ENCODE assay signal across 18 cellular contexts in the genomic region with DNA sequence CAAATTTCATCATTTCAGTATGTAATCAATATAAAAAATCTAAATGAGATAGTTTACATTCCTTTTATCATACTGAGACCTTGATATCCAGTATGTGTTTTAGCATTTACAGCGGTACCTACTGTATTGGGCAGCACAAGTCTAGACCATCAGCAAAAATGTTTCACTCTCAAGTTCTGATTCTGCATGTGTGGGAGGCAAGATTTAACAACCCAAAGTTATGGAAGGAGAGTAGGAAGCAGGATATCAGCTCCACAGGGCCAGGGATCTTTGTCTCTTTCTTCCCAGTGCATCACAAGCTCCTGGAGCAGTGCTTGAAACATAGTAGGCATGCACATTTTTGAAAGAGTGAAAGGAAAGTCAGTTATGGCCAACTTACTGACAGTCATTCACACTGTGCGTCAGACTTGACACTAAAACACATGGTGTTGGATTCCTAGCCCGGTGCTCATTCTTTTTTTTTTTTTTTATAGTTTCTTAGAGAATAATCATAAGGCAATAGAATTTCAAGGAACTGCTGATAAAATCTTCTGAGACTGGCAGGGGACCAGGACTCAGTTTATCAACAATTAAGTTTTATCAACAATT. TPM values are rescaled to one million over a fixed set of nuclear protein-coding genes. Genes with fewer than 3 reads are reported as not detected.
DNase-seq lines count a peak whose midpoint lies in the region; ATAC-seq, FAIRE-seq and TF ChIP-seq lines count a peak whose summit lies in the region.
"Had no signal": no experiment of that assay in that cellular context is flagged by ENCODE, and none has a peak within 500 bp of the region (broad histone marks: within the 10 kb centered on the region; RNA-seq: fewer than 3 reads in every experiment).

No MANE protein-coding gene starts in this region.

- no peak for FAIRE-seq in HTR-8/SVneo (lab: Jason Lieb, UNC)
- FAIRE-seq: endometrium had no signal

- peaks cover 3% of the 10 kb centered on the region; the same call in 1 of the 2 replicates for H4K20me1 ChIP-seq in OCI-LY3 (ENCODE audit: insufficient read depth, low read length)

- no peak for TF ChIP-seq POLR2A in prostate gland (IDR thresholded peaks at IDR 0.05)

- no peaks in the 10 kb centered on the region for H3K9me3 Mint-ChIP-seq in endodermal cell
- no peaks in the 10 kb centered on the region for H3K9me3 Mint-ChIP-seq in CD4-positive, alpha-beta T cell
- H3K9me3 Mint-ChIP-seq in T-helper 2 cell treated with Interferon-gamma antibody and Interleukin-4, amounts not matched to agents 5 μg/mL and 100 μg/mL, for 36 hours: no peaks in the 10 kb centered on the region
- H3K9me3 Mint-ChIP-seq: activated CD4-positive, alpha-beta T cell treated with anti-CD3 and anti-CD28 coated beads, Interleukin-2, amount 10 ng/mL, durations not matched to agents 7 days and 5 days; activated naive CD4-positive, alpha-beta T cell treated with anti-CD3 and anti-CD28 coated beads, Interleukin-2, amount 50 U/mL, for 72 hours had no signal

- TF ChIP-seq CTCF in OCI-LY3 (IDR thresholded peaks at IDR 0.05; ENCODE audit: low read depth, low read length) (no peak), endodermal cell (conservative IDR thresholded peaks at IDR 0.05) (no peak), prostate gland (IDR thresholded peaks at IDR 0.05) (no peak)
- TF ChIP-seq CTCF in CD4-positive, alpha-beta T cell (IDR thresholded peaks at IDR 0.05): no peak

- peaks cover 31% of the 10 kb centered on the region for H3K27me3 Mint-ChIP-seq in endodermal cell (ENCODE audit: insufficient read depth)
- H3K27me3 Mint-ChIP-seq in CD4-positive, alpha-beta T cell: no peaks in the 10 kb centered on the region
- peaks cover 7% of the 10 kb centered on the region for H3K27me3 Mint-ChIP-seq in T-helper 2 cell treated with Interferon-gamma antibody and Interleukin-4, amounts not matched to agents 5 μg/mL and 100 μg/mL, for 36 hours (ENCODE audit: low read depth)
- H3K27me3 Mint-ChIP-seq: activated CD4-positive, alpha-beta T cell treated with anti-CD3 and anti-CD28 coated beads, Interleukin-2, amount 10 ng/mL, durations not matched to agents 7 days and 5 days had no signal

- intact Hi-C loops in posterior vena cava (cut with DNase I): no loop called here
- intact Hi-C loops in CD4-positive, alpha-beta T cell (cut with DNase I, micrococcal nuclease): no loop called here
- intact Hi-C loops in prostate gland (cut with DNase I): no loop called here

- H3K79me2 ChIP-seq in OCI-LY3 (ENCODE audit: low read length): peaks cover 31% of the 10 kb centered on the region; the same call in 1 of the 2 replicates

- no peaks in the 10 kb centered on the region for H3K36me3 ChIP-seq in OCI-LY3 (replicated peaks; ENCODE audit: low read depth, low read length)
- no peaks in the 10 kb centered on the region for H3K36me3 ChIP-seq in endodermal cell (ENCODE audit: control insufficient read depth, insufficient read depth, low read length)
- no peaks in the 10 kb centered on the region for H3K36me3 ChIP-seq in prostate gland
- H3K36me3 ChIP-seq: HAP-1, upper lobe of right lung had no signal

- DNase-seq in EH (ENCODE audit: low read depth) (peak; percentile 57), endodermal cell (peak; percentile 11), posterior vena cava (ENCODE audit: low spot score) (peak; percentile 8), HTR-8/SVneo (ENCODE audit: insufficient read length, low spot score) (no peak), prostate gland (ENCODE audit: low spot score) (no peak)
- DNase-seq in CD4-positive, alpha-beta T cell: no peak
- DNase-seq in T-helper 2 cell treated with Interferon-gamma antibody and Interleukin-4, amounts not matched to agents 5 μg/mL and 100 μg/mL, for 36 hours (ENCODE audit: low spot score): no peak
- DNase-seq: activated CD4-positive, alpha-beta T cell treated with anti-CD3 and anti-CD28 coated beads, Interleukin-2, amount 10 ng/mL, durations not matched to agents 7 days and 5 days; activated T-cell treated with anti-CD3 and anti-CD28 coated beads, Interleukin-2, amount 50 U/mL, for 1 hour; NCI-H1417; SHP77; stimulated activated CD4-positive, alpha-beta T cell treated with anti-CD3 and anti-CD28 coated beads, Interleukin-4, amount 100 ng/mL, for 24 hours; T-helper 9 cell; upper lobe of right lung had no signal

- H3K4me1 Mint-ChIP-seq in endodermal cell: peaks cover 43% of the 10 kb centered on the region
- H3K4me1 Mint-ChIP-seq in CD4-positive, alpha-beta T cell (ENCODE audit: low read depth): peaks cover 88% of the 10 kb centered on the region
- peaks cover 76% of the 10 kb centered on the region for H3K4me1 Mint-ChIP-seq in T-helper 2 cell treated with Interferon-gamma antibody and Interleukin-4, amounts not matched to agents 5 μg/mL and 100 μg/mL, for 36 hours (ENCODE audit: low read depth)

- no peak for ATAC-seq in CD4-positive, alpha-beta T cell (ENCODE audit: poor library complexity)

- H3K4me3 ChIP-seq in OCI-LY3 (ENCODE audit: low read length) (no peak overlapping the region), endodermal cell (ENCODE audit: low read length) (no peak overlapping the region), prostate gland (no peak overlapping the region)
- H3K4me3 ChIP-seq: HAP-1, upper lobe of right lung had no signal

- 88% methylated on average over 3 of the region's 3 CpGs; no CpG with 5 or more reads in 1 of the 2 experiments for WGBS in endodermal cell (ENCODE audit: insufficient coverage in 1 of 2, insufficient read length in 1 of 2), 2 experiments
- WGBS in prostate gland: 69% methylated on average over 3 of the region's 3 CpGs

- no peak overlapping the region for H3K27ac ChIP-seq in OCI-LY3 (ENCODE audit: low read length)
- H3K27ac ChIP-seq in endodermal cell (ENCODE audit: low read depth, low read length): no peak overlapping the region
- H3K27ac ChIP-seq in CD4-positive, alpha-beta T cell (ENCODE audit: low read depth, low read length): no peak overlapping the region
- no peak overlapping the region for H3K27ac ChIP-seq in prostate gland
- H3K27ac ChIP-seq: upper lobe of right lung had no signal

- POLR2A ChIA-PET in CD4-positive, alpha-beta T cell (lab: Charles Lee): interaction anchor here (0.7 to 1.8 kb wide), 4 partner anchors 21 to 63 kb away, joined by 3 to 7 read pairs (median 4); no protein-coding TSS in a partner anchor

- H3K4me2 ChIP-seq in OCI-LY3 (ENCODE audit: low read length): peak overlapping the region; percentile 61; the same call in 1 of the 2 replicates

- H3K4me1 ChIP-seq in OCI-LY3 (ENCODE audit: low read length) (peaks cover 59% of the 10 kb centered on the region), endodermal cell (ENCODE audit: control insufficient read depth, insufficient read depth, low read length) (peaks cover 13% of the 10 kb centered on the region), prostate gland (replicated peaks) (peaks cover 9% of the 10 kb centered on the region)
- H3K4me1 ChIP-seq: HAP-1 had no signal

- no peak overlapping the region for H3K9ac ChIP-seq in OCI-LY3 (ENCODE audit: low read length)
- H3K9ac ChIP-seq in endodermal cell (ENCODE audit: extremely low read depth, low read length, poor library complexity, severe bottlenecking): no peak overlapping the region

- H3K4me3 Mint-ChIP-seq in endodermal cell: no peak overlapping the region
- H3K4me3 Mint-ChIP-seq in CD4-positive, alpha-beta T cell: no peak overlapping the region
- H3K4me3 Mint-ChIP-seq in T-helper 2 cell treated with Interferon-gamma antibody and Interleukin-4, amounts not matched to agents 5 μg/mL and 100 μg/mL, for 36 hours: no peak overlapping the region
- H3K4me3 Mint-ChIP-seq: activated CD4-positive, alpha-beta T cell treated with anti-CD3 and anti-CD28 coated beads, Interleukin-2, amount 10 ng/mL, durations not matched to agents 7 days and 5 days had no signal

- no peak overlapping the region for H3K27ac Mint-ChIP-seq in endodermal cell
- H3K27ac Mint-ChIP-seq in CD4-positive, alpha-beta T cell: no peak overlapping the region
- no peak overlapping the region for H3K27ac Mint-ChIP-seq in T-helper 2 cell treated with Interferon-gamma antibody and Interleukin-4, amounts not matched to agents 5 μg/mL and 100 μg/mL, for 36 hours
- H3K27ac Mint-ChIP-seq: activated CD4-positive, alpha-beta T cell treated with anti-CD3 and anti-CD28 coated beads, Interleukin-2, amount 10 ng/mL, durations not matched to agents 7 days and 5 days; activated naive CD4-positive, alpha-beta T cell treated with anti-CD3 and anti-CD28 coated beads, Interleukin-2, amount 50 U/mL, for 72 hours had no signal

- no peak overlapping the region for H2AFZ ChIP-seq in OCI-LY3 (ENCODE audit: low read depth, low read length)

- CTCF ChIA-PET in CD4-positive, alpha-beta T cell (lab: Charles Lee): interaction anchor here (1.6 kb wide), 1 partner anchor 63 kb away, joined by 7 read pairs; no protein-coding TSS in a partner anchor

- no peaks in the 10 kb centered on the region for H3K27me3 ChIP-seq in OCI-LY3 (ENCODE audit: low read depth, low read length)
- H3K27me3 ChIP-seq in endodermal cell (ENCODE audit: control insufficient read depth, insufficient read depth, low read length, poor library complexity, severe bottlenecking): peaks cover 17% of the 10 kb centered on the region
- no peaks in the 10 kb centered on the region for H3K27me3 ChIP-seq in CD4-positive, alpha-beta T cell (ENCODE audit: control insufficient read depth, insufficient read depth, low read length)
- H3K27me3 ChIP-seq in prostate gland (replicated peaks; ENCODE audit: insufficient read depth): no peaks in the 10 kb centered on the region
- H3K27me3 ChIP-seq: upper lobe of right lung had no signal

- H3K9me3 ChIP-seq in OCI-LY3 (ENCODE audit: insufficient read depth, low read length) (no peaks in the 10 kb centered on the region), endodermal cell (ENCODE audit: control insufficient read depth, low read length) (no peaks in the 10 kb centered on the region), prostate gland (no peaks in the 10 kb centered on the region)
- no peaks in the 10 kb centered on the region for H3K9me3 ChIP-seq in CD4-positive, alpha-beta T cell (ENCODE audit: control insufficient read depth, low read length)
- H3K9me3 ChIP-seq: HAP-1, upper lobe of right lung had no signal

- H3K36me3 Mint-ChIP-seq in endodermal cell (ENCODE audit: low read depth): no peaks in the 10 kb centered on the region
- H3K36me3 Mint-ChIP-seq in CD4-positive, alpha-beta T cell (ENCODE audit: low read depth): peaks cover 60% of the 10 kb centered on the region
- peaks cover 33% of the 10 kb centered on the region for H3K36me3 Mint-ChIP-seq in T-helper 2 cell treated with Interferon-gamma antibody and Interleukin-4, amounts not matched to agents 5 μg/mL and 100 μg/mL, for 36 hours (ENCODE audit: low read depth)
- H3K36me3 Mint-ChIP-seq: activated naive CD4-positive, alpha-beta T cell treated with anti-CD3 and anti-CD28 coated beads, Interleukin-2, amount 50 U/mL, for 72 hours had no signal

RNA-seq across cellular contexts. Expression of gene TENT5C, which starts 6.1 kb away (rescaled TPM):
- 1 to 10 TPM; 1.0 to 1.4 TPM for total RNA-seq in endodermal cell
- 0.61 TPM for polyA plus RNA-seq in endodermal cell (2013, experiment 1 of 2)
- 0.50 TPM for polyA plus RNA-seq in endodermal cell (2013, experiment 2 of 2)
- 10 to 100 TPM in 1 of 2 donors, 1 to 10 TPM in 1; 3.6 to 12.4 TPM for total RNA-seq in posterior vena cava
- 100 to 1,000 TPM; 122 to 123 TPM for total RNA-seq in CD4-positive, alpha-beta T cell
- total RNA-seq in prostate gland: 10 to 100 TPM; 23.1 to 28.7 TPM

Comparison
In these comparisons a context has a peak if more than half of its experiments do, and no peak if none do; other contexts are left out.
1. DNase-seq: peak in EH (single experiment), endodermal cell (single experiment) and posterior vena cava (single experiment); none in CD4-positive, alpha-beta T cell (0 of 10), HTR-8/SVneo (single experiment), T-helper 2 cell treated with Interferon-gamma antibody and Interleukin-4, amounts not matched to agents 5 μg/mL and 100 μg/mL, for 36 hours (single experiment) and prostate gland (single experiment).
2. RNA of gene TENT5C, which starts 6.1 kb away (total RNA-seq): 122 to 123 TPM in CD4-positive, alpha-beta T cell; 23.1 to 28.7 TPM in prostate gland, 3.6 to 12.4 TPM in posterior vena cava and 1.0 to 1.4 TPM in endodermal cell; every median in the first group is over 4 times any median in the second.